ENCODE assay signal across 8 cellular contexts in the genomic region with DNA sequence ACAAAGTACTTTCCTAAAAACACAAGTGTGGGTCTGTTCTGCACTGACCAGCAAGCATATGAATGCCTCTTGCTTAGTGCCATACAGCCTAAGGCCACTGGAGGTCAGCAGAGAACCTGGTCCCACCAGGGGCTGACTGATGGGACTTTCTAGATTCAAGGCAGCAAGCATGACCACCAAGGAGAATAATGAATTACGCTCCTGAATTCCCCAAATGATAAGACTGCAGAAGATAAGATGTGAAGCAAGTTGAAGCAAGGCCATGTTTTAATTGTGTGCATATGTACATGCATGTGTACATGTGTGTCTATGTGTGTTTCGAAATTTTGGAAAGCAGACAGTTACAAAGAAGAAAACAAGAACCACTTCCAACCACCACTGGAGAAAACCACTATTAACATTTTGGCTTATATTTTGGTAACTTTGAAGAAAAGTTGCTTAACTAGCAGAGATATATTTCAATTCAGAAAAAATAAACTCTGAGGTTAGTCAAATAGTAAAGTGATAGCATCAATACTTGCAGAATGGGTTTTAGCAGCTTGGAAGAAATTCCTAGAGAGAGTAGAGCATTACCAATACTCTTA.
DNase-seq lines count a peak whose midpoint lies in the region; ATAC-seq, FAIRE-seq and TF ChIP-seq lines count a peak whose summit lies in the region.

No MANE protein-coding gene starts in this region.

- no peaks in the 10 kb centered on the region for H3K36me3 ChIP-seq in thyroid gland

- peak; percentile 84 for ATAC-seq in GM21528 (IDR thresholded peaks at IDR 0.05; ENCODE audit: low FRiP score, unreplicated experiment)
- ATAC-seq in omental fat pad (ENCODE audit: low FRiP score), result peak; percentile 89

- H3K27ac ChIP-seq in thyroid gland, result no peak overlapping the region

- peak; percentile 35 for FAIRE-seq in RCC 7860 (lab: Jason Lieb, UNC)

- no peaks in the 10 kb centered on the region for H3K9me3 ChIP-seq in thyroid gland

- intact Hi-C loops in thyroid gland (cut with DNase I), result loop anchor here (10.0 kb wide), 2 partner anchors 187 to 297 kb away; no protein-coding TSS in a partner anchor

- no peaks in the 10 kb centered on the region for H3K4me1 ChIP-seq in thyroid gland

- H3K27me3 ChIP-seq in thyroid gland, result no peaks in the 10 kb centered on the region

- TF ChIP-seq CTCF in fibroblast of villous mesenchyme (IDR thresholded peaks at IDR 0.05; ENCODE audit: insufficient read depth, low read depth, low read length) (peak; percentile 99), omental fat pad (IDR thresholded peaks at IDR 0.05) (peak in 1 of 3 donors; percentile 18), thyroid gland (IDR thresholded peaks at IDR 0.05) (peak; percentile 55 to 93 (median 80))

- TF ChIP-seq POLR2A in thyroid gland (IDR thresholded peaks at IDR 0.05), result no peak

- peak; percentile 75 for DNase-seq in Daoy (ENCODE audit: low read depth)
- DNase-seq in HuH-7 (ENCODE audit: low spot score), result peak; percentile 46
- DNase-seq in RCC 7860 (ENCODE audit: low spot score), result peak; percentile 57
- DNase-seq in activated T-helper 1 cell treated with anti-CD3 and anti-CD28 coated beads, Interleukin-2, amount 50 U/mL, for 16 hours (ENCODE audit: low read depth in 1 of 2, low spot score in 1 of 2), result peak; percentile 28 to 34
- DNase-seq in fibroblast of villous mesenchyme (ENCODE audit: low read depth), result peak; percentile 80
- peak; percentile 51 for DNase-seq in omental fat pad (ENCODE audit: low spot score)
- DNase-seq in thyroid gland, result peak; percentile 68 to 78

- 66 to 67% methylated on average over 2 of the region's 2 CpGs for WGBS in thyroid gland, 2 donors

- H3K4me3 ChIP-seq in fibroblast of villous mesenchyme (ENCODE audit: low read depth, low read length) (no peak overlapping the region), thyroid gland (replicated peaks in 1 of 3) (no peak overlapping the region)
